1 cellular context compared by ENCODE assay signal in the genomic region with DNA sequence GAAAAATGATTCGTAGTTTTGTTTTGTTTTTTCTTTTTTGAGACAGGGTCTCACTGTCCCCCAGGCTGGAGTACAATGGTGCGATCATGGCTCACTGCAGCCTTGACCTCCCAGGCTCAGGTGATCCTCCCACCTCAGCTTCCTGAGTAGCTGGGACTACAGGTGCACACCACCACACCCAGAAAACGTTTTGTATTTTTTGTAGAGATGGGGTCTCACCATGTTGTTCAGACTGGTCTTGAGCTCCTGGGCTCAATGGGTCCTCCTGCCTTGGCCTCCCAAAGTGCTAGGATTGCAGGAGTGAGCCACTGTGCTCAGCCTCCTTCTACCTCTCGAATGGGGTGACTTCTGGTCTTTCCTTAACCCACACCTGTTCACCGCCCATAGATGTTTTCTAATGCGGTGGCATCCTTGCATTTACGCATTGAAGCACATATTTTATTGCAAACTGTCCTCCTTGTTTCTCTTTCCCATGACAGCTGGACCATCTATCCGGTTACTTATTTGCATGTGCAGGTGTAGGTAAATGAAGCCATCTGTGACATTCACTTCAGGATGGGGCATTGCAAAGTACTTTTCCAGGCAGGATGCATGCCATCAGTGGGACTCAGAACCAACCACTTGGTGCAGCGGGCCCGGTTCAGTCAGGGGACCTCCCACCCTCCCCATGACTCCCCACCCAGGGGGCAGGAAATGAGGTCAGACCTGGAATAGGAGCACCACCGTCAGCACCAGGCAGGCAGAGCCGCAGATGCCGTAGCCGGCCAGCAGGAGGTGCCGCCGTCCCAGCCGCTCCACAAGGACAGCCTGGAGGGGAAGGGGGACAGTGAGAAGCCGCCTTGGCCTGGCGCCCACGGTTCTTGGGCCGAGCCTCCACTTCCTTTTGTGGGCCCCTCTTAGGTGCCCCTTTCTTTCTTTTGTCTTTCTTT.
A peak's percentile ranks its signal among the peaks of the same experiment; 100 is the strongest.
TF ChIP-seq lines count a peak whose summit lies in the region.

No MANE protein-coding gene starts in this region.

TF ChIP-seq in GM12878, 131 proteins besides CTCF, POLR2A, EP300 and RAD21 (continued from another document):
- peak; percentile 82; the same call in 1 of the 2 replicates for TF ChIP-seq ZBED1 (IDR thresholded peaks at IDR 0.05; ENCODE audit: borderline replicate concordance)
- 0 out of 4 replicates have a peak, but pooled peaks of 1 of the 2 experiments have one; percentile 11 for TF ChIP-seq SRF (IDR thresholded peaks at IDR 0.05; ENCODE audit: low read depth in 2 of 2, low read length in 2 of 2)
- peak; percentile 83; the same call in 1 of the 2 replicates for TF ChIP-seq SMAD5 (IDR thresholded peaks at IDR 0.05; ENCODE audit: low read depth)
- no peak for TF ChIP-seq RELA (IDR thresholded peaks at IDR 0.05; ENCODE audit: borderline replicate concordance, partially characterized antibody)
- TF ChIP-seq TCF3 (IDR thresholded peaks at IDR 0.05; ENCODE audit: borderline replicate concordance, insufficient read depth, low read depth, low read length), result 0 out of 2 replicates have a peak, but pooled peaks have one; percentile 3
- TF ChIP-seq, protein P1, sequence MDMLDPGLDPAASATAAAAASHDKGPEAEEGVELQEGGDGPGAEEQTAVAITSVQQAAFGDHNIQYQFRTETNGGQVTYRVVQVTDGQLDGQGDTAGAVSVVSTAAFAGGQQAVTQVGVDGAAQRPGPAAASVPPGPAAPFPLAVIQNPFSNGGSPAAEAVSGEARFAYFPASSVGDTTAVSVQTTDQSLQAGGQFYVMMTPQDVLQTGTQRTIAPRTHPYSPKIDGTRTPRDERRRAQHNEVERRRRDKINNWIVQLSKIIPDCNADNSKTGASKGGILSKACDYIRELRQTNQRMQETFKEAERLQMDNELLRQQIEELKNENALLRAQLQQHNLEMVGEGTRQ (IDR thresholded peaks at IDR 0.05; ENCODE audit: borderline replicate concordance, low read depth, low read length), result no peak
- 0 out of 2 replicates have a peak, but pooled peaks have one; percentile 30 for TF ChIP-seq CBFB (IDR thresholded peaks at IDR 0.05; ENCODE audit: low read depth)
